In genomic region chr3:175818811-175819464, GRCh38 we compare ENCODE assay signal across 17 cellular contexts.
DNase-seq lines count a peak whose midpoint lies in the region; ATAC-seq and TF ChIP-seq lines count a peak whose summit lies in the region.
"Had no signal": no experiment of that assay in that cellular context is flagged by ENCODE, and none has a peak within 500 bp of the region (broad histone marks: within the 10 kb centered on the region; RNA-seq: fewer than 3 reads in every experiment).

No MANE protein-coding gene starts in this region.

- DNase-seq in KBM-7 (peak; percentile 55), SKM-1 (lab: John Stamatoyannopoulos, UW; ENCODE audit: unreplicated experiment) (peak; percentile 61), naive B cell (no peak), mesothelial cell of epicardium (ENCODE audit: low spot score in 2 of 2, unreplicated experiment in 2 of 2) (no peak), GDM1 (lab: John Stamatoyannopoulos, UW) (no peak)
- DNase-seq in CD4-positive, alpha-beta memory T cell = no peak
- DNase-seq: activated naive CD8-positive, alpha-beta T cell treated with anti-CD3 and anti-CD28 coated beads for 36 hours; activated T-cell treated with anti-CD3 and anti-CD28 coated beads, Interleukin-2, amount 50 U/mL, for 48 hours; effector memory CD8-positive, alpha-beta T cell; GF-D8; NCI-H187 had no signal

- H3K4me3 ChIP-seq in CD4-positive, alpha-beta memory T cell (ENCODE audit: low read length in 2 of 2) = no peak overlapping the region
- H3K4me3 ChIP-seq: prostate gland had no signal

- in situ Hi-C loops in KBM-7 (cut with MboI; ENCODE audit: low pct_unique_long_range_greater_than_20kb, low sequenced_read_pairs) = no loop called here

- H3K27me3 Mint-ChIP-seq in naive B cell (no peaks in the 10 kb centered on the region), mesothelial cell of epicardium (ENCODE audit: low read depth) (no peaks in the 10 kb centered on the region)
- H3K27me3 Mint-ChIP-seq in CD4-positive, alpha-beta memory T cell = no peaks in the 10 kb centered on the region
- H3K27me3 Mint-ChIP-seq: activated naive CD8-positive, alpha-beta T cell treated with anti-CD3 and anti-CD28 coated beads for 36 hours; effector memory CD8-positive, alpha-beta T cell; IgD-negative memory B cell; natural killer cell treated with Interleukin-12 subunit alpha and Interleukin-12 subunit beta and Interleukin-15 and Interleukin-18, amount 100 ng/mL, for 72 hours had no signal

- ATAC-seq in GM21360 (IDR thresholded peaks at IDR 0.05; ENCODE audit: unreplicated experiment) (peak; percentile 67), naive B cell (ENCODE audit: low read depth in 2 of 2) (peak; percentile 40 to 54)
- ATAC-seq: effector memory CD8-positive, alpha-beta T cell; natural killer cell treated with Interleukin-12 subunit alpha and Interleukin-12 subunit beta and Interleukin-15 and Interleukin-18, amount 100 ng/mL, for 72 hours; Right ventricle myocardium inferior had no signal

- H3K9me3 ChIP-seq in CD4-positive, alpha-beta memory T cell (ENCODE audit: control insufficient read depth in 1 of 2, low read length in 2 of 2) = no peaks in the 10 kb centered on the region
- H3K9me3 ChIP-seq: prostate gland had no signal

- H3K4me1 Mint-ChIP-seq in naive B cell (peaks cover 6 to 17% (median 17%) of the 10 kb centered on the region in 3 donors), mesothelial cell of epicardium (no peaks in the 10 kb centered on the region)
- H3K4me1 Mint-ChIP-seq in CD4-positive, alpha-beta memory T cell = no peaks in the 10 kb centered on the region
- H3K4me1 Mint-ChIP-seq: activated naive CD8-positive, alpha-beta T cell treated with anti-CD3 and anti-CD28 coated beads for 36 hours; IgD-negative memory B cell had no signal

- H3K36me3 Mint-ChIP-seq in naive B cell (peaks cover 0 to 9% of the 10 kb centered on the region in 2 donors), mesothelial cell of epicardium (peaks cover 20% of the 10 kb centered on the region)
- no peaks in the 10 kb centered on the region for H3K36me3 Mint-ChIP-seq in CD4-positive, alpha-beta memory T cell
- H3K36me3 Mint-ChIP-seq: activated naive CD8-positive, alpha-beta T cell treated with anti-CD3 and anti-CD28 coated beads for 36 hours; IgD-negative memory B cell; natural killer cell treated with Interleukin-12 subunit alpha and Interleukin-12 subunit beta and Interleukin-15 and Interleukin-18, amount 100 ng/mL, for 72 hours had no signal

- no peaks in the 10 kb centered on the region for H3K4me1 ChIP-seq in CD4-positive, alpha-beta memory T cell (ENCODE audit: insufficient read depth, low read length)
- H3K4me1 ChIP-seq: prostate gland had no signal

- POLR2A ChIA-PET in CD4-positive, alpha-beta memory T cell (lab: Charles Lee; ENCODE audit: partially characterized antibody) = no interaction called here

- TF ChIP-seq CTCF in mesothelial cell of epicardium (IDR thresholded peaks at IDR 0.05; ENCODE audit: unreplicated experiment) = no peak

- CTCF ChIA-PET in CD4-positive, alpha-beta memory T cell (lab: Charles Lee; ENCODE audit: partially characterized antibody) = no interaction called here

- peak overlapping the region in 1 of 8 donors; percentile 29 for H3K4me3 Mint-ChIP-seq in naive B cell
- no peak overlapping the region for H3K4me3 Mint-ChIP-seq in mesothelial cell of epicardium
- no peak overlapping the region for H3K4me3 Mint-ChIP-seq in CD4-positive, alpha-beta memory T cell
- H3K4me3 Mint-ChIP-seq: activated naive CD8-positive, alpha-beta T cell treated with anti-CD3 and anti-CD28 coated beads for 36 hours; effector memory CD8-positive, alpha-beta T cell; IgD-negative memory B cell; natural killer cell treated with Interleukin-12 subunit alpha and Interleukin-12 subunit beta and Interleukin-15 and Interleukin-18, amount 100 ng/mL, for 72 hours had no signal

- no peaks in the 10 kb centered on the region for H3K36me3 ChIP-seq in CD4-positive, alpha-beta memory T cell (ENCODE audit: insufficient read depth, low read length)
- H3K36me3 ChIP-seq: prostate gland had no signal

- intact Hi-C loops in CD4-positive, alpha-beta memory T cell (cut with micrococcal nuclease) = no loop called here

- H3K9me3 Mint-ChIP-seq in naive B cell (peaks cover 21 to 69% (median 35%) of the 10 kb centered on the region in 7 donors), mesothelial cell of epicardium (peaks cover 46% of the 10 kb centered on the region)
- H3K9me3 Mint-ChIP-seq in CD4-positive, alpha-beta memory T cell = peaks cover 4 to 35% (median 14%) of the 10 kb centered on the region in 8 donors

- H3K27ac Mint-ChIP-seq in naive B cell (peak overlapping the region in 2 of 6 donors; percentile 33 to 85), mesothelial cell of epicardium (no peak overlapping the region)
- no peak overlapping the region for H3K27ac Mint-ChIP-seq in CD4-positive, alpha-beta memory T cell
- H3K27ac Mint-ChIP-seq: activated naive CD8-positive, alpha-beta T cell treated with anti-CD3 and anti-CD28 coated beads for 36 hours; effector memory CD8-positive, alpha-beta T cell; IgD-negative memory B cell; natural killer cell treated with Interleukin-12 subunit alpha and Interleukin-12 subunit beta and Interleukin-15 and Interleukin-18, amount 100 ng/mL, for 72 hours had no signal

- H3K27ac ChIP-seq in CD4-positive, alpha-beta memory T cell (ENCODE audit: low read depth, low read length) = no peak overlapping the region
- H3K27ac ChIP-seq: C4-2B, prostate gland had no signal

- H3K27me3 ChIP-seq in CD4-positive, alpha-beta memory T cell (ENCODE audit: insufficient read depth, low read length) = no peaks in the 10 kb centered on the region

Comparison
In these comparisons a context has a peak if more than half of its experiments do, and no peak if none do; other contexts are left out.
1. DNase-seq: peak in KBM-7 (single experiment) and SKM-1 (single experiment); none in naive B cell (single experiment), mesothelial cell of epicardium (0 of 2), GDM1 (single experiment) and CD4-positive, alpha-beta memory T cell (0 of 5).